In the genomic region with DNA sequence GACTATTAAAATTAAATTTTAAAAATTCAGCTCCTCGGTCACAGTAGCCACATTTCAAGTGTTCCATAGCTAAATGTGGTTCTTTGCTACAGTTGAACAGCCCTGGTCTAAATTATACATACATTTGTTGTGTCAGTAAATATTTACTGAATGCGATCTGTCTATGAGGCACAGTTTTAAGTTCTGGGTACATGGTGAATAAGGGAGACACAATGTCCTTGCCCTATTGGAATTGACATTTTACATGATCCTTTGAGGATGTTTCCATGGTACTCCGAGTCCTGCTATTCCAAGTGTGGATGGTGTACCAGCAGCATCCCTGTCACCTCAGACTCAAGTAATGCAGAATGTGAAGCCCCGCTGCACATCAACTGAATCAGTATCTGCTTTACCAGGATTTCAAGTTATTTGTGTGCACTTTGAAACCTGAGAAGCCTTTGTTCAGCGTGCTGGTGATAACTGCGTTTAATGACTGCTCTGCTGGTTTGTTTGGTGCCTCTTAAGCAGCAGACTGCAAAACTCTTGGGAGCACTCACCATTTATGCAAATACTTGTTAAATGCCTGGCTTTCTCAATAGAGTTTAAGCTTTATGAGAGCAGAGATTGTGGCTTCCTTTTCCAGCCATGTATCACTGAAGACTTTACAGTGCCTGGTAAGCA, we compare ENCODE assay signal across 1 cellular context.
TF ChIP-seq lines count a peak whose summit lies in the region.

No MANE protein-coding gene starts in this region.

TF ChIP-seq in HCT116, 20 proteins besides CTCF, POLR2A, EP300 and RAD21 (continued from another document):
- TF ChIP-seq REST (IDR thresholded peaks at IDR 0.05; ENCODE audit: low read depth) (no peak), EZH2phosphoT487 (IDR thresholded peaks at IDR 0.05; ENCODE audit: borderline replicate concordance) (no peak), YY1 (IDR thresholded peaks at IDR 0.05; ENCODE audit: extremely low read depth, insufficient replicate concordance, low read depth, low read length) (no peak), CEBPB (IDR thresholded peaks at IDR 0.05; ENCODE audit: low read depth) (no peak), TCF7L2 (IDR thresholded peaks at IDR 0.05; ENCODE audit: borderline replicate concordance, extremely low read depth, insufficient read depth, insufficient read length) (no peak), ATF3 (IDR thresholded peaks at IDR 0.05) (no peak), SIN3A (IDR thresholded peaks at IDR 0.05; ENCODE audit: low read depth) (no peak), JUND (IDR thresholded peaks at IDR 0.05) (no peak), ZBTB33 (IDR thresholded peaks at IDR 0.05; ENCODE audit: extremely low read depth, insufficient replicate concordance, low read length) (no peak)
TF ChIP-seq in HCT116: peak in this region for 0.
